In genomic region chr3:82739390-82739789, GRCh38 we compare ENCODE assay signal across 7 cellular contexts.
"Had no signal": no experiment of that assay in that cellular context is flagged by ENCODE, and none has a peak within 500 bp of the region (broad histone marks: within the 10 kb centered on the region; RNA-seq: fewer than 3 reads in every experiment).

No MANE protein-coding gene starts in this region.

- H3K27me3 Mint-ChIP-seq: IgD-negative memory B cell had no signal

- H3K4me1 Mint-ChIP-seq: IgD-negative memory B cell had no signal

- H3K4me3 ChIP-seq: GM23338 had no signal

- FAIRE-seq: H1, H54, HepG2 had no signal

- H3K36me3 Mint-ChIP-seq: IgD-negative memory B cell had no signal

- H3K27ac Mint-ChIP-seq: H9, IgD-negative memory B cell had no signal

- H3K4me2 ChIP-seq: GM23338 had no signal

- DNase-seq: H9, HCEC 1CT had no signal

- H3K9me3 Mint-ChIP-seq: GM23338, H9 had no signal

- H3K4me3 Mint-ChIP-seq: GM23338, H9, IgD-negative memory B cell had no signal
